8 cellular contexts compared by ENCODE assay signal in genomic region chr4:169314906-169315305, GRCh38. TPM values are rescaled to one million over a fixed set of nuclear protein-coding genes. Genes with fewer than 3 reads are reported as not detected.
A peak's percentile ranks its signal among the peaks of the same experiment; 100 is the strongest.
DNase-seq lines count a peak whose midpoint lies in the region; ATAC-seq and TF ChIP-seq lines count a peak whose summit lies in the region.

No MANE protein-coding gene starts in this region.

- H3K9me3 ChIP-seq in heart left ventricle = no peaks in the 10 kb centered on the region
- no peaks in the 10 kb centered on the region for H3K9me3 ChIP-seq in smooth muscle cell (replicated peaks; ENCODE audit: low read depth)

- 4 to 12% (median 6%) methylated on average over 8 of the region's 8 CpGs for WGBS in heart left ventricle, 4 donors
- 50% methylated on average over 8 of the region's 8 CpGs for WGBS in smooth muscle cell (ENCODE audit: low lambda C conversion rate)

- intact Hi-C loops in heart left ventricle (cut with DNase I) = loop anchor here in 6 of 10 donors (5.0 to 10.0 kb wide), 6 partner anchors 43 to 293 kb away; partner anchors contain the start of gene SH3RF1 (in 1 of the 6)
- intact Hi-C loops in activated CD8-positive, alpha-beta T cell treated with anti-CD3 and anti-CD28 coated beads for 36 hours (cut with micrococcal nuclease) = no loop called here

- H3K9me3 Mint-ChIP-seq in activated CD8-positive, alpha-beta T cell treated with anti-CD3 and anti-CD28 coated beads for 36 hours = no peaks in the 10 kb centered on the region
- peaks cover 2% of the 10 kb centered on the region for H3K9me3 Mint-ChIP-seq in progenitor cell of endocrine pancreas (ENCODE audit: low read depth)

- peaks cover 8% of the 10 kb centered on the region for H3K27me3 Mint-ChIP-seq in activated CD8-positive, alpha-beta T cell treated with anti-CD3 and anti-CD28 coated beads for 36 hours
- no peaks in the 10 kb centered on the region for H3K27me3 Mint-ChIP-seq in progenitor cell of endocrine pancreas

- H3K4me3 Mint-ChIP-seq in activated CD8-positive, alpha-beta T cell treated with anti-CD3 and anti-CD28 coated beads for 36 hours = no peak overlapping the region
- H3K4me3 Mint-ChIP-seq in progenitor cell of endocrine pancreas (ENCODE audit: low read depth) = no peak overlapping the region

- no peaks in the 10 kb centered on the region for H3K4me1 Mint-ChIP-seq in activated CD8-positive, alpha-beta T cell treated with anti-CD3 and anti-CD28 coated beads for 36 hours (ENCODE audit: low read depth)
- H3K4me1 Mint-ChIP-seq in progenitor cell of endocrine pancreas (ENCODE audit: low read depth) = peaks cover 5% of the 10 kb centered on the region

- H3K27ac ChIP-seq in heart left ventricle (no peak overlapping the region), smooth muscle cell (ENCODE audit: low read depth) (no peak overlapping the region)

- H3K36me3 ChIP-seq in heart left ventricle (no peaks in the 10 kb centered on the region), smooth muscle cell (ENCODE audit: low read depth) (no peaks in the 10 kb centered on the region)

- H3K9ac ChIP-seq in smooth muscle cell (ENCODE audit: low read depth) = no peak overlapping the region

- ATAC-seq in heart left ventricle (peak; percentile 72 to 86 (median 74)), GM19324 (IDR thresholded peaks at IDR 0.05; ENCODE audit: low FRiP score, unreplicated experiment) (no peak)
- ATAC-seq in activated CD8-positive, alpha-beta T cell treated with anti-CD3 and anti-CD28 coated beads for 36 hours = no peak

- no peaks in the 10 kb centered on the region for H3K36me3 Mint-ChIP-seq in activated CD8-positive, alpha-beta T cell treated with anti-CD3 and anti-CD28 coated beads for 36 hours (ENCODE audit: low read depth)
- H3K36me3 Mint-ChIP-seq in progenitor cell of endocrine pancreas (ENCODE audit: insufficient read depth) = no peaks in the 10 kb centered on the region

- no peaks in the 10 kb centered on the region for H4K20me1 ChIP-seq in smooth muscle cell (ENCODE audit: low read depth)

- TF ChIP-seq POLR2A in heart left ventricle (IDR thresholded peaks at IDR 0.05) = no peak

- no peaks in the 10 kb centered on the region for H3K79me2 ChIP-seq in smooth muscle cell (ENCODE audit: low read depth)

- no peak overlapping the region for H2AFZ ChIP-seq in smooth muscle cell (ENCODE audit: low read depth)

- H3K4me3 ChIP-seq in heart left ventricle (peak overlapping the region in 2 of 12 donors; percentile 0 to 11), smooth muscle cell (no peak overlapping the region)

- in situ Hi-C loops in SK-MEL-5 (cut with HindIII; ENCODE audit: low pct_unique_long_range_greater_than_20kb, low sequenced_read_pairs) = no loop called here

- H3K27me3 ChIP-seq in heart left ventricle (no peaks in the 10 kb centered on the region), smooth muscle cell (ENCODE audit: low read depth) (no peaks in the 10 kb centered on the region)

- no peaks in the 10 kb centered on the region for H3F3A ChIP-seq in smooth muscle cell (ENCODE audit: low read depth)

- H3K27ac Mint-ChIP-seq in activated CD8-positive, alpha-beta T cell treated with anti-CD3 and anti-CD28 coated beads for 36 hours = no peak overlapping the region
- H3K27ac Mint-ChIP-seq in progenitor cell of endocrine pancreas = no peak overlapping the region

- TF ChIP-seq CTCF in heart left ventricle (IDR thresholded peaks at IDR 0.05) (no peak), smooth muscle cell (IDR thresholded peaks at IDR 0.05; ENCODE audit: borderline replicate concordance, insufficient read depth, poor library complexity, severe bottlenecking) (no peak), progenitor cell of endocrine pancreas (IDR thresholded peaks at IDR 0.05; ENCODE audit: unreplicated experiment) (no peak)
- no peak for TF ChIP-seq CTCF in activated CD8-positive, alpha-beta T cell treated with anti-CD3 and anti-CD28 coated beads for 36 hours (IDR thresholded peaks at IDR 0.05)

- H3K4me2 ChIP-seq in smooth muscle cell = peak overlapping the region; percentile 39

- CTCF ChIA-PET in activated CD8-positive, alpha-beta T cell treated with anti-CD3 and anti-CD28 coated beads for 36 hours (lab: Charles Lee) = no interaction called here

- peak; percentile 64 for DNase-seq in HuH-7 (ENCODE audit: low spot score)
- peak; percentile 37 for DNase-seq in SK-MEL-5 (ENCODE audit: low read depth, low spot score)
- peak; percentile 68 to 84 (median 77) for DNase-seq in heart left ventricle
- DNase-seq in smooth muscle cell (lab: John Stamatoyannopoulos, UW; ENCODE audit: unreplicated experiment) = no peak
- DNase-seq in activated CD8-positive, alpha-beta T cell treated with anti-CD3 and anti-CD28 coated beads for 36 hours = no peak
- DNase-seq in stimulated activated CD4-positive, alpha-beta T cell treated with anti-CD3 and anti-CD28 coated beads, Interleukin-2, amount 100 ng/mL, for 48 hours = no peak
- DNase-seq in progenitor cell of endocrine pancreas (ENCODE audit: low spot score, unreplicated experiment) = no peak

- POLR2A ChIA-PET in activated CD8-positive, alpha-beta T cell treated with anti-CD3 and anti-CD28 coated beads for 36 hours (lab: Charles Lee) = no interaction called here

- H3K4me1 ChIP-seq in heart left ventricle (peaks cover 6 to 25% (median 19%) of the 10 kb centered on the region in 12 donors), smooth muscle cell (ENCODE audit: low read depth) (peaks cover 3% of the 10 kb centered on the region)

RNA-seq across cellular contexts. Expression of gene SH3RF1, which starts 44.1 kb away (rescaled TPM):
- total RNA-seq in SK-MEL-5 (2014; rRNA removed; shearing (Covaris generic)) = 3.0 and 4.1 TPM in 2 replicates
- 6.7 and 7.7 TPM in 2 replicates for polyA plus RNA-seq in SK-MEL-5 (2015; cell fraction: cytosol; rRNA removed)
- 3.8 and 4.5 TPM in 2 replicates for polyA plus RNA-seq in SK-MEL-5 (2015; cell fraction: nucleus; rRNA removed)
- total RNA-seq in heart left ventricle (10 to 100 TPM in 5 of 9 donors, 1 to 10 TPM in 4; 7.1 to 17.2 (median 10.2) TPM), smooth muscle cell (5.2 and 10.2 TPM in 2 replicates), progenitor cell of endocrine pancreas (29.6 and 31.1 TPM in 2 replicates)
- polyA plus RNA-seq in heart left ventricle (1 to 10 TPM; 1.7 to 6.6 TPM), smooth muscle cell (9.4 and 17.9 TPM in 2 replicates)
- under 1 TPM; 0.34 TPM for total RNA-seq in activated CD8-positive, alpha-beta T cell treated with anti-CD3 and anti-CD28 coated beads for 36 hours

Comparison
In these comparisons a context has a peak if more than half of its experiments do, and no peak if none do; other contexts are left out.
1. DNase-seq: peak in HuH-7 (single experiment), SK-MEL-5 (single experiment) and heart left ventricle (5 of 5); none in smooth muscle cell (single experiment), activated CD8-positive, alpha-beta T cell treated with anti-CD3 and anti-CD28 coated beads for 36 hours (single experiment), stimulated activated CD4-positive, alpha-beta T cell treated with anti-CD3 and anti-CD28 coated beads, Interleukin-2, amount 100 ng/mL, for 48 hours (0 of 2) and progenitor cell of endocrine pancreas (single experiment).
2. ATAC-seq: peak in heart left ventricle (4 of 4); none in activated CD8-positive, alpha-beta T cell treated with anti-CD3 and anti-CD28 coated beads for 36 hours (single experiment) and GM19324 (single experiment).